In the genomic region with DNA sequence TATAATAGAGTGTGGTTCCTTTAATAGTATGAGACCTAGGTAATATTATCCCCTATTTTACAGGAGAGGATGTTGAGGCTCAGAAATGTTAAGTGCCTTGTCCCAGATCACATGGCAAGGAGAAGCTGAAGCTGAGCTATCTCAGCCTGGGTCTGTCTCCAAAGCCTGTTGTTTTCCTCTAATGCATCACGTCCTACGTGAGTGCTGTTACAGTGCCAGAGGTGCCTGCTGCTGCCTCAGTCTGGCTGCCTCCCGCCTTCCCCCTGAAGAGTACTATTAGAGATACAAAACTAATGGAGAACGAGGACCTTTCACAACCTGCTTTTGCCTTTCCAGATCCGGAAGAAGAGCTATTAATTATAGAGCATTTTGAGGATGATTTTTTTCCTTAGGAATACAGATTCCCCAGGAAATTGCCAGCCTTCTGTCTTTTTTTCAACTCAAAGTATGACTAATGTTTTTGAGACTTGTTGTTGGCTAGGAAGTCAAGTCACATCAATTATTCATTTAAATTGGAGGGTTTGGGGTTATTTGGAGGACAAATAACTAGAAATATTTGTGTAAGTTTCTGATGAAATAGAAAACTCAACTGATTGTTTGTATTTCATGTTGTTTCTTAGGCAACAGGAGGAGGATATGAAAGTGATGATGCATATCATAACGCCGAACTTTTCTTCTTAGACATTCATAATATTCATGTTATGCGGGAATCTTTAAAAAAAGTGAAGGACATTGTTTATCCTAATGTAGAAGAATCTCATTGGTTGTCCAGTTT, we compare ENCODE assay signal across 11 cellular contexts. TPM values are rescaled to one million over a fixed set of nuclear protein-coding genes. Genes with fewer than 3 reads are reported as not detected.
DNase-seq lines count a peak whose midpoint lies in the region; ATAC-seq and TF ChIP-seq lines count a peak whose summit lies in the region.
"Had no signal": no experiment of that assay in that cellular context is flagged by ENCODE, and none has a peak within 500 bp of the region (broad histone marks: within the 10 kb centered on the region; RNA-seq: fewer than 3 reads in every experiment).

No MANE protein-coding gene starts in this region.

- H3F3A ChIP-seq in MM.1S (ENCODE audit: insufficient read depth, low read length), result no peaks in the 10 kb centered on the region

- no peaks in the 10 kb centered on the region for H3K9me2 ChIP-seq in MM.1S (replicated peaks; ENCODE audit: insufficient read depth, low read length)

- H2AFZ ChIP-seq in MM.1S (ENCODE audit: low read length), result no peak overlapping the region

- H3K27ac ChIP-seq in right atrium auricular region (peak overlapping the region in 1 of 2 donors; percentile 25), MM.1S (ENCODE audit: low read length) (no peak overlapping the region)

- no peak overlapping the region for H3K4me2 ChIP-seq in MM.1S (ENCODE audit: low read depth, low read length)

- H4K20me1 ChIP-seq in MM.1S (ENCODE audit: insufficient read depth, low read length), result no peaks in the 10 kb centered on the region

- H3K4me3 ChIP-seq in right atrium auricular region (no peak overlapping the region), MM.1S (ENCODE audit: low read length) (no peak overlapping the region)

- H3K27me3 ChIP-seq in right atrium auricular region (no peaks in the 10 kb centered on the region), MM.1S (replicated peaks; ENCODE audit: insufficient read depth, low read length) (no peaks in the 10 kb centered on the region)

- no peak for TF ChIP-seq CTCF in right atrium auricular region (IDR thresholded peaks at IDR 0.05)
- no peak for TF ChIP-seq CTCF in MM.1S (IDR thresholded peaks at IDR 0.05; ENCODE audit: low read length)

- no peaks in the 10 kb centered on the region for H3K36me3 ChIP-seq in right atrium auricular region
- no peaks in the 10 kb centered on the region for H3K36me3 ChIP-seq in MM.1S (replicated peaks; ENCODE audit: insufficient read depth, low read length)

- intact Hi-C loops in Right ventricle myocardium superior (cut with DNase I), result no loop called here

- H3K9me3 ChIP-seq in right atrium auricular region (no peaks in the 10 kb centered on the region), MM.1S (replicated peaks; ENCODE audit: insufficient read depth, low read length) (no peaks in the 10 kb centered on the region)

- H3K79me2 ChIP-seq in MM.1S (ENCODE audit: low read length), result no peaks in the 10 kb centered on the region

- no peaks in the 10 kb centered on the region for H3K4me1 ChIP-seq in right atrium auricular region
- no peaks in the 10 kb centered on the region for H3K4me1 ChIP-seq in MM.1S (ENCODE audit: low read length)

- H3K9ac ChIP-seq in MM.1S (ENCODE audit: low read length), result no peak overlapping the region

- DNase-seq in Right ventricle myocardium superior (peak; percentile 36), right atrium auricular region (ENCODE audit: low spot score) (no peak), amniotic epithelial cell (ENCODE audit: low read depth) (peak; percentile 69), left kidney (ENCODE audit: low read depth, low spot score) (peak; percentile 1), NCI-H524 treated with DMSO at 0.1 percent for 48 hours (lab: John Stamatoyannopoulos, UW) (no peak), MM.1S (no peak), SIG-M5 treated with dmso at 0.1 percent for 504 hours (lab: John Stamatoyannopoulos, UW; ENCODE audit: unreplicated experiment) (no peak)
- DNase-seq: CD8-positive, alpha-beta memory T cell; naive B cell; NK-92 treated with Interleukin-12 subunit alpha and Interleukin-12 subunit beta, amount 100 ng/mL, for 24 hours had no signal

- ATAC-seq in Right ventricle myocardium superior (ENCODE audit: poor library complexity), result peak; percentile 45
- no peak for ATAC-seq in HG03442 (IDR thresholded peaks at IDR 0.05; ENCODE audit: unreplicated experiment)

RNA-seq across cellular contexts. Expression of a gene that starts 43.9 kb away (rescaled TPM):
- total RNA-seq in Right ventricle myocardium superior (17.9 TPM), right atrium auricular region (10 to 100 TPM; 10.2 to 21.0 TPM)

Comparison
In these comparisons a context has a peak if more than half of its experiments do, and no peak if none do; other contexts are left out.
1. DNase-seq: peak in Right ventricle myocardium superior (single experiment), amniotic epithelial cell (single experiment) and left kidney (single experiment); none in right atrium auricular region (single experiment), NCI-H524 treated with DMSO at 0.1 percent for 48 hours (single experiment), MM.1S (single experiment) and SIG-M5 treated with dmso at 0.1 percent for 504 hours (single experiment).